In the genomic region with DNA sequence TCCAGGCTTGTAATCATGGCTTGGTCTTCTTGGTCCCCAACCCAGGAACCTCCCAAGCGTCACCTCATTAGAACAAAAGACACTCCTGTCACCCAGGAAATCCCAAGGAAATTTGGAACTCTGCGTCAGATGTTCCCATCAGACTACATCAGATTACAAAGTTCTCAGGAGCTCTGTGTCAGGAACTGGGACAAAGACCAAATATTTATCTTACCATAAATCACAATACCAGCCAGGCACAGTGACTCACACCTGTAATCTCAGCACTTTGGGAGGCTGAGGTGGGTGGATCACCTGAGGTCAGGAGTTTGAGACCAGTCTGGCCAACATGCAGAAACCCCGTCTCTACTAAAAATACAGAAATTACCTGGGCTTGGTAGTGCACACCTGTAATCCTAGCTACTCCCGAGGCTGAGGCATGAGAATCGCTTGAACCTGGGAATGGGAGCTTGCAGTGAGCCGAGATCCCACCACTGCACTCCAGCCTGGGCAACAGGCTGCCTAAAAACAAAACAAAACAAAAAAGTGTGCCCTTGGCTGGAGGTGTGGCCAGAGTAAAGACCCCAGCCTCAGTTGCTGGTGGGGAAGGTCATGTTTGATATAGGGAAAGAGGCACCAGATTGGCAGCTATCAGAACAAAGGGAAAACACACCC, we compare ENCODE assay signal across 1 cellular context.
TF ChIP-seq lines count a peak whose summit lies in the region.

No MANE protein-coding gene starts in this region.

TF ChIP-seq in HEK293, 187 proteins besides CTCF, POLR2A, EP300 and RAD21 (continued from another document and continues in another):
- TF ChIP-seq, protein P1, sequence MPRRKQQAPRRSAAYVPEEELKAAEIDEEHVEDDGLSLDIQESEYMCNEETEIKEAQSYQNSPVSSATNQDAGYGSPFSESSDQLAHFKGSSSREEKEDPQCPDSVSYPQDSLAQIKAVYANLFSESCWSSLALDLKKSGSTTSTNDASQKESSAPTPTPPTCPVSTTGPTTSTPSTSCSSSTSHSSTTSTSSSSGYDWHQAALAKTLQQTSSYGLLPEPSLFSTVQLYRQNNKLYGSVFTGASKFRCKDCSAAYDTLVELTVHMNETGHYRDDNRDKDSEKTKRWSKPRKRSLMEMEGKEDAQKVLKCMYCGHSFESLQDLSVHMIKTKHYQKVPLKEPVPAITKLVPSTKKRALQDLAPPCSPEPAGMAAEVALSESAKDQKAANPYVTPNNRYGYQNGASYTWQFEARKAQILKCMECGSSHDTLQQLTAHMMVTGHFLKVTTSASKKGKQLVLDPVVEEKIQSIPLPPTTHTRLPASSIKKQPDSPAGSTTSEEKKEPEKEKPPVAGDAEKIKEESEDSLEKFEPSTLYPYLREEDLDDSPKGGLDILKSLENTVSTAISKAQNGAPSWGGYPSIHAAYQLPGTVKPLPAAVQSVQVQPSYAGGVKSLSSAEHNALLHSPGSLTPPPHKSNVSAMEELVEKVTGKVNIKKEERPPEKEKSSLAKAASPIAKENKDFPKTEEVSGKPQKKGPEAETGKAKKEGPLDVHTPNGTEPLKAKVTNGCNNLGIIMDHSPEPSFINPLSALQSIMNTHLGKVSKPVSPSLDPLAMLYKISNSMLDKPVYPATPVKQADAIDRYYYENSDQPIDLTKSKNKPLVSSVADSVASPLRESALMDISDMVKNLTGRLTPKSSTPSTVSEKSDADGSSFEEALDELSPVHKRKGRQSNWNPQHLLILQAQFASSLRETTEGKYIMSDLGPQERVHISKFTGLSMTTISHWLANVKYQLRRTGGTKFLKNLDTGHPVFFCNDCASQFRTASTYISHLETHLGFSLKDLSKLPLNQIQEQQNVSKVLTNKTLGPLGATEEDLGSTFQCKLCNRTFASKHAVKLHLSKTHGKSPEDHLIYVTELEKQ (tag by site-specific recombination; IDR thresholded peaks at IDR 0.05; ENCODE audit: borderline replicate concordance), result peak; percentile 17; the same call in 1 of the 2 replicates
- TF ChIP-seq ZNF707 (tag by site-specific recombination; IDR thresholded peaks at IDR 0.05) (no peak), SALL2 (tag by site-specific recombination; IDR thresholded peaks at IDR 0.05; ENCODE audit: borderline replicate concordance) (no peak), KLF1 (tag by site-specific recombination; IDR thresholded peaks at IDR 0.05) (0 out of 2 replicates have a peak, but pooled peaks have one; percentile 35), ZNF211 (tag by site-specific recombination; IDR thresholded peaks at IDR 0.05; ENCODE audit: low read depth) (no peak), ZNF654 (tag by site-specific recombination; IDR thresholded peaks at IDR 0.05; ENCODE audit: low read depth) (no peak), GLI2 (tag by site-specific recombination; IDR thresholded peaks at IDR 0.05; ENCODE audit: borderline replicate concordance, low read depth) (no peak), ZNF239 (tag by site-specific recombination; IDR thresholded peaks at IDR 0.05) (no peak), OSR2 (tag by site-specific recombination; IDR thresholded peaks at IDR 0.05) (no peak), GLIS1 (tag by site-specific recombination; IDR thresholded peaks at IDR 0.05) (peak; percentile 56), ZFP41 (tag by site-specific recombination; IDR thresholded peaks at IDR 0.05; ENCODE audit: borderline replicate concordance) (no peak), ZSCAN30 (tag by site-specific recombination; IDR thresholded peaks at IDR 0.05) (no peak), ZNF202 (tag by site-specific recombination; IDR thresholded peaks at IDR 0.05; ENCODE audit: borderline replicate concordance) (no peak), ZNF658 (tag by site-specific recombination; IDR thresholded peaks at IDR 0.05) (no peak), ZNF621 (tag by site-specific recombination; IDR thresholded peaks at IDR 0.05) (no peak), ZBTB21 (tag by site-specific recombination; IDR thresholded peaks at IDR 0.05) (no peak), ZNF223 (tag by site-specific recombination; IDR thresholded peaks at IDR 0.05) (no peak), ZNF324 (tag by site-specific recombination; IDR thresholded peaks at IDR 0.05) (no peak), ZNF112 (tag by site-specific recombination; IDR thresholded peaks at IDR 0.05) (no peak), GFI1B (tag by site-specific recombination; IDR thresholded peaks at IDR 0.05) (peak; percentile 75; the same call in 1 of the 2 replicates), YY1 (tag by site-specific recombination; IDR thresholded peaks at IDR 0.05) (no peak), KLF8 (tag by site-specific recombination; IDR thresholded peaks at IDR 0.05) (peak; percentile 54; the same call in 1 of the 2 replicates), ZBTB48 (tag by site-specific recombination; IDR thresholded peaks at IDR 0.05) (no peak), ZNF837 (tag by site-specific recombination; IDR thresholded peaks at IDR 0.05) (no peak), ZNF596 (tag by site-specific recombination; IDR thresholded peaks at IDR 0.05) (no peak), ZNF426 (tag by site-specific recombination; IDR thresholded peaks at IDR 0.05) (no peak), ZNF629 (tag by site-specific recombination; IDR thresholded peaks at IDR 0.05) (peak; percentile 51), ZNF140 (tag by site-specific recombination; IDR thresholded peaks at IDR 0.05) (no peak), ZNF248 (tag by site-specific recombination; IDR thresholded peaks at IDR 0.05) (no peak), WT1 (tag by site-specific recombination; IDR thresholded peaks at IDR 0.05) (peak; percentile 39; the same call in 1 of the 2 replicates)
- TF ChIP-seq, protein P2, sequence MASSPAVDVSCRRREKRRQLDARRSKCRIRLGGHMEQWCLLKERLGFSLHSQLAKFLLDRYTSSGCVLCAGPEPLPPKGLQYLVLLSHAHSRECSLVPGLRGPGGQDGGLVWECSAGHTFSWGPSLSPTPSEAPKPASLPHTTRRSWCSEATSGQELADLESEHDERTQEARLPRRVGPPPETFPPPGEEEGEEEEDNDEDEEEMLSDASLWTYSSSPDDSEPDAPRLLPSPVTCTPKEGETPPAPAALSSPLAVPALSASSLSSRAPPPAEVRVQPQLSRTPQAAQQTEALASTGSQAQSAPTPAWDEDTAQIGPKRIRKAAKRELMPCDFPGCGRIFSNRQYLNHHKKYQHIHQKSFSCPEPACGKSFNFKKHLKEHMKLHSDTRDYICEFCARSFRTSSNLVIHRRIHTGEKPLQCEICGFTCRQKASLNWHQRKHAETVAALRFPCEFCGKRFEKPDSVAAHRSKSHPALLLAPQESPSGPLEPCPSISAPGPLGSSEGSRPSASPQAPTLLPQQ (tag by site-specific recombination; IDR thresholded peaks at IDR 0.05), result no peak
- TF ChIP-seq, protein P3, sequence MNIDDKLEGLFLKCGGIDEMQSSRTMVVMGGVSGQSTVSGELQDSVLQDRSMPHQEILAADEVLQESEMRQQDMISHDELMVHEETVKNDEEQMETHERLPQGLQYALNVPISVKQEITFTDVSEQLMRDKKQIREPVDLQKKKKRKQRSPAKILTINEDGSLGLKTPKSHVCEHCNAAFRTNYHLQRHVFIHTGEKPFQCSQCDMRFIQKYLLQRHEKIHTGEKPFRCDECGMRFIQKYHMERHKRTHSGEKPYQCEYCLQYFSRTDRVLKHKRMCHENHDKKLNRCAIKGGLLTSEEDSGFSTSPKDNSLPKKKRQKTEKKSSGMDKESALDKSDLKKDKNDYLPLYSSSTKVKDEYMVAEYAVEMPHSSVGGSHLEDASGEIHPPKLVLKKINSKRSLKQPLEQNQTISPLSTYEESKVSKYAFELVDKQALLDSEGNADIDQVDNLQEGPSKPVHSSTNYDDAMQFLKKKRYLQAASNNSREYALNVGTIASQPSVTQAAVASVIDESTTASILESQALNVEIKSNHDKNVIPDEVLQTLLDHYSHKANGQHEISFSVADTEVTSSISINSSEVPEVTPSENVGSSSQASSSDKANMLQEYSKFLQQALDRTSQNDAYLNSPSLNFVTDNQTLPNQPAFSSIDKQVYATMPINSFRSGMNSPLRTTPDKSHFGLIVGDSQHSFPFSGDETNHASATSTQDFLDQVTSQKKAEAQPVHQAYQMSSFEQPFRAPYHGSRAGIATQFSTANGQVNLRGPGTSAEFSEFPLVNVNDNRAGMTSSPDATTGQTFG (tag by site-specific recombination; IDR thresholded peaks at IDR 0.05; ENCODE audit: borderline replicate concordance), result no peak
- TF ChIP-seq, protein P4, sequence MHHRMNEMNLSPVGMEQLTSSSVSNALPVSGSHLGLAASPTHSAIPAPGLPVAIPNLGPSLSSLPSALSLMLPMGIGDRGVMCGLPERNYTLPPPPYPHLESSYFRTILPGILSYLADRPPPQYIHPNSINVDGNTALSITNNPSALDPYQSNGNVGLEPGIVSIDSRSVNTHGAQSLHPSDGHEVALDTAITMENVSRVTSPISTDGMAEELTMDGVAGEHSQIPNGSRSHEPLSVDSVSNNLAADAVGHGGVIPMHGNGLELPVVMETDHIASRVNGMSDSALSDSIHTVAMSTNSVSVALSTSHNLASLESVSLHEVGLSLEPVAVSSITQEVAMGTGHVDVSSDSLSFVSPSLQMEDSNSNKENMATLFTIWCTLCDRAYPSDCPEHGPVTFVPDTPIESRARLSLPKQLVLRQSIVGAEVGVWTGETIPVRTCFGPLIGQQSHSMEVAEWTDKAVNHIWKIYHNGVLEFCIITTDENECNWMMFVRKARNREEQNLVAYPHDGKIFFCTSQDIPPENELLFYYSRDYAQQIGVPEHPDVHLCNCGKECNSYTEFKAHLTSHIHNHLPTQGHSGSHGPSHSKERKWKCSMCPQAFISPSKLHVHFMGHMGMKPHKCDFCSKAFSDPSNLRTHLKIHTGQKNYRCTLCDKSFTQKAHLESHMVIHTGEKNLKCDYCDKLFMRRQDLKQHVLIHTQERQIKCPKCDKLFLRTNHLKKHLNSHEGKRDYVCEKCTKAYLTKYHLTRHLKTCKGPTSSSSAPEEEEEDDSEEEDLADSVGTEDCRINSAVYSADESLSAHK (tag by site-specific recombination; IDR thresholded peaks at IDR 0.05), result no peak
- TF ChIP-seq, protein P5, sequence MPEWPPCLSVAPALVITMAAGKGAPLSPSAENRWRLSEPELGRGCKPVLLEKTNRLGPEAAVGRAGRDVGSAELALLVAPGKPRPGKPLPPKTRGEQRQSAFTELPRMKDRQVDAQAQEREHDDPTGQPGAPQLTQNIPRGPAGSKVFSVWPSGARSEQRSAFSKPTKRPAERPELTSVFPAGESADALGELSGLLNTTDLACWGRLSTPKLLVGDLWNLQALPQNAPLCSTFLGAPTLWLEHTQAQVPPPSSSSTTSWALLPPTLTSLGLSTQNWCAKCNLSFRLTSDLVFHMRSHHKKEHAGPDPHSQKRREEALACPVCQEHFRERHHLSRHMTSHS (tag by site-specific recombination; IDR thresholded peaks at IDR 0.05), result no peak
- TF ChIP-seq, protein P6, sequence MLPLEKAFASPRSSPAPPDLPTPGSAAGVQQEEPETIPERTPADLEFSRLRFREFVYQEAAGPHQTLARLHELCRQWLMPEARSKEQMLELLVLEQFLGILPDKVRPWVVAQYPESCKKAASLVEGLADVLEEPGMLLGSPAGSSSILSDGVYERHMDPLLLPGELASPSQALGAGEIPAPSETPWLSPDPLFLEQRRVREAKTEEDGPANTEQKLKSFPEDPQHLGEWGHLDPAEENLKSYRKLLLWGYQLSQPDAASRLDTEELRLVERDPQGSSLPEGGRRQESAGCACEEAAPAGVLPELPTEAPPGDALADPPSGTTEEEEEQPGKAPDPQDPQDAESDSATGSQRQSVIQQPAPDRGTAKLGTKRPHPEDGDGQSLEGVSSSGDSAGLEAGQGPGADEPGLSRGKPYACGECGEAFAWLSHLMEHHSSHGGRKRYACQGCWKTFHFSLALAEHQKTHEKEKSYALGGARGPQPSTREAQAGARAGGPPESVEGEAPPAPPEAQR (tag by site-specific recombination; IDR thresholded peaks at IDR 0.05), result no peak
- TF ChIP-seq, protein P7, sequence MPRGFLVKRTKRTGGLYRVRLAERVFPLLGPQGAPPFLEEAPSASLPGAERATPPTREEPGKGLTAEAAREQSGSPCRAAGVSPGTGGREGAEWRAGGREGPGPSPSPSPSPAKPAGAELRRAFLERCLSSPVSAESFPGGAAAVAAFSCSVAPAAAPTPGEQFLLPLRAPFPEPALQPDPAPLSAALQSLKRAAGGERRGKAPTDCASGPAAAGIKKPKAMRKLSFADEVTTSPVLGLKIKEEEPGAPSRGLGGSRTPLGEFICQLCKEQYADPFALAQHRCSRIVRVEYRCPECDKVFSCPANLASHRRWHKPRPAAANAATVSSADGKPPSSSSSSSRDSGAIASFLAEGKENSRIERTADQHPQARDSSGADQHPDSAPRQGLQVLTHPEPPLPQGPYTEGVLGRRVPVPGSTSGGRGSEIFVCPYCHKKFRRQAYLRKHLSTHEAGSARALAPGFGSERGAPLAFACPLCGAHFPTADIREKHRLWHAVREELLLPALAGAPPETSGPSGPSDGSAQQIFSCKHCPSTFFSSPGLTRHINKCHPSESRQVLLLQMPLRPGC (tag by site-specific recombination; IDR thresholded peaks at IDR 0.05), result no peak
- TF ChIP-seq, protein P8, sequence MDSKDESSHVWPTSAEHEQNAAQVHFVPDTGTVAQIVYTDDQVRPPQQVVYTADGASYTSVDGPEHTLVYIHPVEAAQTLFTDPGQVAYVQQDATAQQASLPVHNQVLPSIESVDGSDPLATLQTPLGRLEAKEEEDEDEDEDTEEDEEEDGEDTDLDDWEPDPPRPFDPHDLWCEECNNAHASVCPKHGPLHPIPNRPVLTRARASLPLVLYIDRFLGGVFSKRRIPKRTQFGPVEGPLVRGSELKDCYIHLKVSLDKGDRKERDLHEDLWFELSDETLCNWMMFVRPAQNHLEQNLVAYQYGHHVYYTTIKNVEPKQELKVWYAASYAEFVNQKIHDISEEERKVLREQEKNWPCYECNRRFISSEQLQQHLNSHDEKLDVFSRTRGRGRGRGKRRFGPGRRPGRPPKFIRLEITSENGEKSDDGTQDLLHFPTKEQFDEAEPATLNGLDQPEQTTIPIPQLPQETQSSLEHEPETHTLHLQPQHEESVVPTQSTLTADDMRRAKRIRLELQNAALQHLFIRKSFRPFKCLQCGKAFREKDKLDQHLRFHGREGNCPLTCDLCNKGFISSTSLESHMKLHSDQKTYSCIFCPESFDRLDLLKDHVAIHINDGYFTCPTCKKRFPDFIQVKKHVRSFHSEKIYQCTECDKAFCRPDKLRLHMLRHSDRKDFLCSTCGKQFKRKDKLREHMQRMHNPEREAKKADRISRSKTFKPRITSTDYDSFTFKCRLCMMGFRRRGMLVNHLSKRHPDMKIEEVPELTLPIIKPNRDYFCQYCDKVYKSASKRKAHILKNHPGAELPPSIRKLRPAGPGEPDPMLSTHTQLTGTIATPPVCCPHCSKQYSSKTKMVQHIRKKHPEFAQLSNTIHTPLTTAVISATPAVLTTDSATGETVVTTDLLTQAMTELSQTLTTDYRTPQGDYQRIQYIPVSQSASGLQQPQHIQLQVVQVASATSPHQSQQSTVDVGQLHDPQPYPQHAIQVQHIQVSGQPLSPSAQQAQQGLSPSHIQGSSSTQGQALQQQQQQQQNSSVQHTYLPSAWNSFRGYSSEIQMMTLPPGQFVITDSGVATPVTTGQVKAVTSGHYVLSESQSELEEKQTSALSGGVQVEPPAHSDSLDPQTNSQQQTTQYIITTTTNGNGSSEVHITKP (tag by site-specific recombination; IDR thresholded peaks at IDR 0.05), result no peak
